Comparison of ENCODE assay signal across 18 cellular contexts in genomic region chr6:24229694-24230093, GRCh38.
"Had no signal": no experiment of that assay in that cellular context is flagged by ENCODE, and none has a peak within 500 bp of the region (broad histone marks: within the 10 kb centered on the region; RNA-seq: fewer than 3 reads in every experiment).

No MANE protein-coding gene starts in this region.

- H3K4me3 ChIP-seq: ascending aorta, colonic mucosa, tibial artery had no signal

- H3K9me3 ChIP-seq: ascending aorta, colonic mucosa, tibial artery had no signal

- H3K4me1 Mint-ChIP-seq: central memory CD8-positive, alpha-beta T cell had no signal

- H3K27ac ChIP-seq: ascending aorta, colonic mucosa, foreskin keratinocyte, tibial artery had no signal

- DNase-seq: activated CD4-positive, alpha-beta T cell treated with anti-CD3 and anti-CD28 coated beads for 1 hour; activated CD8-positive, alpha-beta memory T cell treated with anti-CD3 and anti-CD28 coated beads for 24 hours; activated CD8-positive, alpha-beta memory T cell treated with anti-CD3 and anti-CD28 coated beads, Interleukin-2, amount 50 U/mL, for 48 hours; activated effector memory CD4-positive, alpha-beta T cell treated with anti-CD3 and anti-CD28 coated beads, Interleukin-2, amount 50 U/mL, for 16 hours; activated naive CD4-positive, alpha-beta T cell treated with anti-CD3 and anti-CD28 coated beads, Interleukin-2, amount 50 U/mL, for 16 hours; activated T-cell treated with anti-CD3 and anti-CD28 coated beads, Interleukin-2, amount 50 U/mL, for 48 hours; colonic mucosa; foreskin keratinocyte; midbrain; stimulated activated CD4-positive, alpha-beta T cell treated with anti-CD3 and anti-CD28 coated beads, Interleukin-12 subunit alpha, Interleukin-12 subunit beta, amount 100 ng/mL, for 4 hours; stimulated activated CD4-positive, alpha-beta T cell treated with anti-CD3 and anti-CD28 coated beads, Interleukin-1b, Interleukin-23, amount 100 ng/mL, for 48 hours; stimulated activated CD8-positive, alpha-beta memory T cell treated with anti-CD3 and anti-CD28 coated beads, Interleukin-4, amount 100 ng/mL, for 48 hours; stimulated activated naive CD4-positive, alpha-beta T cell treated with Interleukin-2 at 50 U/mL for 16 hours; substantia nigra; T1000; tibial artery had no signal

- ATAC-seq: foreskin keratinocyte had no signal

- H3K27me3 ChIP-seq: ascending aorta, colonic mucosa, tibial artery had no signal

- H3K4me3 Mint-ChIP-seq: central memory CD8-positive, alpha-beta T cell had no signal

- H3K9me3 Mint-ChIP-seq: central memory CD8-positive, alpha-beta T cell had no signal

- H3K4me1 ChIP-seq: ascending aorta, colonic mucosa, foreskin keratinocyte, tibial artery had no signal

- H3K36me3 ChIP-seq: ascending aorta, colonic mucosa, tibial artery had no signal
